ENCODE assay signal across 1 cellular context in genomic region chr7:44967571-44968446, GRCh38.
TF ChIP-seq lines count a peak whose summit lies in the region.

No MANE protein-coding gene starts in this region.

TF ChIP-seq in WTC11, 78 proteins besides CTCF, POLR2A, EP300 and RAD21 (continued from another document):
- TF ChIP-seq ZNF396 (CRISPR knock-in tag; IDR thresholded peaks at IDR 0.05; ENCODE audit: borderline replicate concordance) (no peak), JUN (CRISPR knock-in tag; IDR thresholded peaks at IDR 0.05) (no peak), ZNF423 (CRISPR knock-in tag; IDR thresholded peaks at IDR 0.05) (no peak)
